In genomic region chrX:136354201-136354600, GRCh38 we compare ENCODE assay signal across 1 cellular context.
TF ChIP-seq lines count a peak whose summit lies in the region.

No MANE protein-coding gene starts in this region.

TF ChIP-seq in GM12878, 131 proteins besides CTCF, POLR2A, EP300 and RAD21:
- TF ChIP-seq STAT3 (IDR thresholded peaks at IDR 0.05; ENCODE audit: low read depth, low read length) (no peak), NBN (IDR thresholded peaks at IDR 0.05) (no peak), TCF12 (IDR thresholded peaks at IDR 0.05; ENCODE audit: low read depth, low read length) (0 out of 2 replicates have a peak, but pooled peaks have one; percentile 18)
